ENCODE assay signal across 25 cellular contexts in the genomic region with DNA sequence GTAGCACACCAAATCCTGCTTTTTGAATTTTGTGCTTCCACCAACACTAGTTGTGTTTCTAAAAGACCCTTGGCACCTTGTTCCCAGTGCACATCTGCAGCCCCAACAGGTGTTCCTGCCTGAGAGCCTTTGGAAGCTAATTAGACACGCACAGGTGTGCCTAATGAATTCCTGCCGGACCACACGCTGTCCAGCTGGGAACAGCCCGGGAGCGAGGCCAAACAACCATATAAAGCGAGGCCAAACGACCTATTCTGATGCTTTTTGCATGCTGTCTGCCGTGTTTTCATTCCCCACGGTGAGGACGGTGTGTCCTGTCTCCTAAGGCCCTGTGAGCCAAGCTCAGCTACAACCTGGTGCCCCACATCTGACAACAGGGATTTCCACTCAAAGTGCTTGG.
"Had no signal": no experiment of that assay in that cellular context is flagged by ENCODE, and none has a peak within 500 bp of the region (broad histone marks: within the 10 kb centered on the region; RNA-seq: fewer than 3 reads in every experiment).

No MANE protein-coding gene starts in this region.

- H3K4me1 Mint-ChIP-seq: natural killer cell; stimulated activated effector memory CD8-positive, alpha-beta T cell treated with anti-CD3 and anti-CD28 coated beads, Interleukin-12 subunit alpha, Interleukin-12 subunit beta, amount 100 ng/mL, for 72 hours had no signal

- H3K36me3 ChIP-seq: adrenal gland, breast epithelium had no signal

- H3K9me3 ChIP-seq: adrenal gland, breast epithelium, sigmoid colon, stomach had no signal

- H3K4me3 ChIP-seq: adrenal gland, breast epithelium, lung, sigmoid colon, stomach had no signal

- ATAC-seq: activated CD4-positive, CD25-positive, alpha-beta regulatory T cell treated with anti-CD3 and anti-CD28 coated beads, Interleukin-2, amount 50 U/mL, for 24 hours; activated naive CD4-positive, alpha-beta T cell treated with anti-CD3 and anti-CD28 coated beads, Interleukin-2, amount 50 U/mL, for 72 hours; left lobe of liver; natural killer cell; stimulated activated effector memory CD8-positive, alpha-beta T cell treated with anti-CD3 and anti-CD28 coated beads, Interleukin-12 subunit alpha, Interleukin-12 subunit beta, amount 100 ng/mL, for 72 hours had no signal

- H3K4me1 ChIP-seq: breast epithelium had no signal

- H3K4me3 Mint-ChIP-seq: activated CD4-positive, alpha-beta T cell treated with anti-CD3 and anti-CD28 coated beads, Interleukin-2, amount 10 ng/mL, durations not matched to agents 7 days and 5 days; natural killer cell; stimulated activated effector memory CD8-positive, alpha-beta T cell treated with anti-CD3 and anti-CD28 coated beads, Interleukin-12 subunit alpha, Interleukin-12 subunit beta, amount 100 ng/mL, for 72 hours had no signal

- H3K27ac ChIP-seq: sigmoid colon, stomach had no signal

- H3K27ac Mint-ChIP-seq: activated CD4-positive, alpha-beta T cell treated with anti-CD3 and anti-CD28 coated beads, Interleukin-2, amount 10 ng/mL, durations not matched to agents 7 days and 5 days; natural killer cell; stimulated activated effector memory CD8-positive, alpha-beta T cell treated with anti-CD3 and anti-CD28 coated beads, Interleukin-12 subunit alpha, Interleukin-12 subunit beta, amount 100 ng/mL, for 72 hours; type B pancreatic cell had no signal

- H3K9me3 Mint-ChIP-seq: activated CD4-positive, alpha-beta T cell treated with anti-CD3 and anti-CD28 coated beads, Interleukin-2, amount 10 ng/mL, durations not matched to agents 7 days and 5 days; activated naive CD4-positive, alpha-beta T cell treated with anti-CD3 and anti-CD28 coated beads, Interleukin-2, amount 50 U/mL, for 72 hours; natural killer cell; stimulated activated effector memory CD8-positive, alpha-beta T cell treated with anti-CD3 and anti-CD28 coated beads, Interleukin-12 subunit alpha, Interleukin-12 subunit beta, amount 100 ng/mL, for 72 hours; type B pancreatic cell had no signal

- H3K27me3 ChIP-seq: adrenal gland, breast epithelium, sigmoid colon, stomach had no signal

- H3K27me3 Mint-ChIP-seq: activated CD4-positive, alpha-beta T cell treated with anti-CD3 and anti-CD28 coated beads, Interleukin-2, amount 10 ng/mL, durations not matched to agents 7 days and 5 days; type B pancreatic cell had no signal

- DNase-seq: activated CD4-positive, alpha-beta T cell treated with anti-CD3 and anti-CD28 coated beads, Interleukin-2, amount 10 ng/mL, durations not matched to agents 7 days and 5 days; activated CD8-positive, alpha-beta memory T cell treated with anti-CD3 and anti-CD28 coated beads, Interleukin-2, amount 50 U/mL, for 4 hours; activated effector memory CD4-positive, alpha-beta T cell treated with anti-CD3 and anti-CD28 coated beads, Interleukin-2, amount 50 U/mL, for 16 hours; activated T-cell treated with anti-CD3 and anti-CD28 coated beads, Interleukin-2, amount 50 U/mL, for 48 hours; adrenal gland; cerebellar nuclear complex; cortex of kidney; erythroblast; foreskin melanocyte; glutamatergic neuron; hippocampal formation; islet precursor cell; natural killer cell; nucleus accumbens; posterior cingulate gyrus; sigmoid colon; stimulated activated CD4-positive, alpha-beta T cell treated with anti-CD3 and anti-CD28 coated beads, Interleukin-4, amount 100 ng/mL, for 24 hours; stomach had no signal
